In genomic region chr2:223601932-223602676, GRCh38 we compare ENCODE assay signal across 8 cellular contexts. TPM values are rescaled to one million over a fixed set of nuclear protein-coding genes. Genes with fewer than 3 reads are reported as not detected.
A peak's percentile ranks its signal among the peaks of the same experiment; 100 is the strongest.
DNase-seq lines count a peak whose midpoint lies in the region; ATAC-seq, FAIRE-seq and TF ChIP-seq lines count a peak whose summit lies in the region.

A gene with protein sequence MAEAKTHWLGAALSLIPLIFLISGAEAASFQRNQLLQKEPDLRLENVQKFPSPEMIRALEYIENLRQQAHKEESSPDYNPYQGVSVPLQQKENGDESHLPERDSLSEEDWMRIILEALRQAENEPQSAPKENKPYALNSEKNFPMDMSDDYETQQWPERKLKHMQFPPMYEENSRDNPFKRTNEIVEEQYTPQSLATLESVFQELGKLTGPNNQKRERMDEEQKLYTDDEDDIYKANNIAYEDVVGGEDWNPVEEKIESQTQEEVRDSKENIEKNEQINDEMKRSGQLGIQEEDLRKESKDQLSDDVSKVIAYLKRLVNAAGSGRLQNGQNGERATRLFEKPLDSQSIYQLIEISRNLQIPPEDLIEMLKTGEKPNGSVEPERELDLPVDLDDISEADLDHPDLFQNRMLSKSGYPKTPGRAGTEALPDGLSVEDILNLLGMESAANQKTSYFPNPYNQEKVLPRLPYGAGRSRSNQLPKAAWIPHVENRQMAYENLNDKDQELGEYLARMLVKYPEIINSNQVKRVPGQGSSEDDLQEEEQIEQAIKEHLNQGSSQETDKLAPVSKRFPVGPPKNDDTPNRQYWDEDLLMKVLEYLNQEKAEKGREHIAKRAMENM (minus strand): TSS chr2:223602361. CDS start chr2:223599282, 3,079 bp downstream.

- peaks cover 4% of the 10 kb centered on the region for H3K4me1 Mint-ChIP-seq in activated T-cell treated with anti-CD3 and anti-CD28 coated beads, Interleukin-2, amount 50 U/mL, for 24 hours (ENCODE audit: low read depth)

- H3K27me3 Mint-ChIP-seq in activated T-cell treated with anti-CD3 and anti-CD28 coated beads, Interleukin-2, amount 50 U/mL, for 24 hours, result peaks cover 26% of the 10 kb centered on the region

- H3K9me3 Mint-ChIP-seq in activated T-cell treated with anti-CD3 and anti-CD28 coated beads, Interleukin-2, amount 50 U/mL, for 24 hours, result no peaks in the 10 kb centered on the region

- no peaks in the 10 kb centered on the region for H3K36me3 Mint-ChIP-seq in activated T-cell treated with anti-CD3 and anti-CD28 coated beads, Interleukin-2, amount 50 U/mL, for 24 hours (ENCODE audit: low read depth)

- TF ChIP-seq CTCF in AG10803 (conservative IDR thresholded peaks at IDR 0.05; ENCODE audit: low read length), result peak; percentile 50
- no peak for TF ChIP-seq CTCF in omental fat pad (IDR thresholded peaks at IDR 0.05)

- peak within 1 kb of the TSS; percentile 7; the same call in 1 of the 2 replicates for H3K4me3 ChIP-seq in AG10803 (ENCODE audit: low read length)

- FAIRE-seq in frontal cortex (lab: Jason Lieb, UNC), result peak; percentile 74

- DNase-seq in AG10803 (ENCODE audit: low read depth) (peak; percentile 85), NCI-H446 treated with DMSO at 0.1 percent for 48 hours (lab: John Stamatoyannopoulos, UW) (peak; percentile 90), frontal cortex (ENCODE audit: low spot score in 2 of 2) (peak; percentile 13 to 44), omental fat pad (ENCODE audit: low spot score) (peak; percentile 42)
- DNase-seq in activated T-cell treated with anti-CD3 and anti-CD28 coated beads, Interleukin-2, amount 50 U/mL, for 24 hours, result peak; percentile 37

- no peak within 1 kb of the TSS for H3K27ac Mint-ChIP-seq in activated T-cell treated with anti-CD3 and anti-CD28 coated beads, Interleukin-2, amount 50 U/mL, for 24 hours

- no peak within 1 kb of the TSS for H3K4me3 Mint-ChIP-seq in activated T-cell treated with anti-CD3 and anti-CD28 coated beads, Interleukin-2, amount 50 U/mL, for 24 hours

- ATAC-seq in GM18868 (IDR thresholded peaks at IDR 0.05; ENCODE audit: unreplicated experiment), result peak; percentile 92
- ATAC-seq in HG03159 (IDR thresholded peaks at IDR 0.05; ENCODE audit: unreplicated experiment), result peak; percentile 96
- ATAC-seq in omental fat pad (ENCODE audit: low FRiP score), result peak; percentile 93
- ATAC-seq in HG03571 (IDR thresholded peaks at IDR 0.05; ENCODE audit: unreplicated experiment), result no peak

RNA-seq across cellular contexts. Expression of the gene that starts here (rescaled TPM):
- total RNA-seq in frontal cortex (138 TPM), omental fat pad (under 1 TPM; 0.25 to 0.56 (median 0.48) TPM)

Comparison
In these comparisons a context has a peak if more than half of its experiments do, and no peak if none do; other contexts are left out.
1. RNA of the gene that starts here (total RNA-seq): 138 TPM in frontal cortex (single experiment); 0.25 to 0.56 TPM in omental fat pad; every median in the first group is over 10 times any median in the second.
2. Peak in DNase-seq and ATAC-seq in omental fat pad; RNA of the gene not detected or under 1 TPM.
3. DNase-seq: peak in every context shown above with its lines; median percentile 90 in NCI-H446 treated with DMSO at 0.1 percent for 48 hours; 85 in AG10803; 42 in omental fat pad; 37 in activated T-cell treated with anti-CD3 and anti-CD28 coated beads, Interleukin-2, amount 50 U/mL, for 24 hours; 28 in frontal cortex.